ENCODE assay signal across 8 cellular contexts in the genomic region with DNA sequence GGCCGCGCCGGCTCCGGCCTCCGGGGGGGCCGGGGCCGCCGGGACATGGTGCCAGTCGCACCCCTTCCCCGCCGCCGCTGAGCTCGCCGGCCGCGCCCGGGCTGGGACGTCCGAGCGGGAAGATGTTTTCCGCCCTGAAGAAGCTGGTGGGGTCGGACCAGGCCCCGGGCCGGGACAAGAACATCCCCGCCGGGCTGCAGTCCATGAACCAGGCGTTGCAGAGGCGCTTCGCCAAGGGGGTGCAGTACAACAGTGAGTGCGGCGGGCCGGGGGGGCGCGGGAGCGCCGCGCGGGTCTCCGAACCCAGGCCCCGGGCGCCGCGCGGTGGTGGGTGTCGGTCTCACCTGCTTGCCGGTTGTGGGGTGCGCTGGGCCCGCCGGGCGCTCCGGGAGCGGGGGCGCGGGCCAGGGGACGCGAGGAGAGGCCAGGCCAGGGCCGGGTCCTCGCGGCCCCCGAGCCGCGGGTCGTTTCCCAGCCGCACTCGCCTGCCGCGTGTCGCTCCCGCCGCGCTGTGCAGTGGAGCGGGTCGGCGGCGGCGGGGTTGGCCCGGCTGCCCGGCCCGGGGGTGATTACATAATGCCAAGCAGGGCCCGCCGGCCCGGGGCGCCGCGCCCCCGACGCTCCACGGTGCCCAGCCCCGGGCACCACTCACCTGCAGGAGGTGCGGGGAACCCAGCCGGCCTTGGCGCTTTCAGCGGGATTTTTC. TPM values are rescaled to one million over a fixed set of nuclear protein-coding genes. Genes with fewer than 3 reads are reported as not detected.
DNase-seq lines count a peak whose midpoint lies in the region; ATAC-seq and TF ChIP-seq lines count a peak whose summit lies in the region.

No MANE protein-coding gene starts in this region.

- H3K36me3 Mint-ChIP-seq in chondrocyte (ENCODE audit: low read depth): peaks cover 11% of the 10 kb centered on the region
- H3K36me3 Mint-ChIP-seq in stimulated activated memory B cell treated with anti-CD40 and anti-IgM and Interleukin-4, amounts not matched to agents 10 μg/mL and 1 μg/mL and 100 μg/mL, for 72 hours: peaks cover 28% of the 10 kb centered on the region

- H3K27me3 Mint-ChIP-seq in chondrocyte (ENCODE audit: low read depth): peaks cover 5% of the 10 kb centered on the region
- no peaks in the 10 kb centered on the region for H3K27me3 Mint-ChIP-seq in stimulated activated memory B cell treated with anti-CD40 and anti-IgM and Interleukin-4, amounts not matched to agents 10 μg/mL and 1 μg/mL and 100 μg/mL, for 72 hours

- ATAC-seq in HG03066 (IDR thresholded peaks at IDR 0.05; ENCODE audit: low read depth, unreplicated experiment): peak; percentile 27
- peak; percentile 61 for ATAC-seq in stimulated activated memory B cell treated with anti-CD40 and anti-IgM and Interleukin-4, amounts not matched to agents 10 μg/mL and 1 μg/mL and 100 μg/mL, for 72 hours

- H3K4me3 ChIP-seq in lower leg skin (ENCODE audit: low read depth, poor library complexity, severe bottlenecking): peak overlapping the region; percentile 97

- H3K4me1 Mint-ChIP-seq in chondrocyte (ENCODE audit: low read depth): peaks cover 29% of the 10 kb centered on the region
- H3K4me1 Mint-ChIP-seq in stimulated activated memory B cell treated with anti-CD40 and anti-IgM and Interleukin-4, amounts not matched to agents 10 μg/mL and 1 μg/mL and 100 μg/mL, for 72 hours: peaks cover 52% of the 10 kb centered on the region

- TF ChIP-seq CTCF in chondrocyte (IDR thresholded peaks at IDR 0.05) (peak; percentile 16), lower leg skin (IDR thresholded peaks at IDR 0.05) (no peak)

- TF ChIP-seq POLR2A in lower leg skin (IDR thresholded peaks at IDR 0.05): no peak

- WGBS in lower leg skin, 2 donors: 0 to 1% methylated on average over 20 to 54 of the region's 93 CpGs

- DNase-seq in NCI-H748 (lab: John Stamatoyannopoulos, UW; ENCODE audit: unreplicated experiment) (peak; percentile 35), NCI-H748 treated with DMSO at 0.1 percent for 48 hours (lab: John Stamatoyannopoulos, UW) (no peak), T-helper 22 cell (ENCODE audit: low read depth) (peak; percentile 25), chondrocyte (ENCODE audit: low spot score) (no peak), lower leg skin (ENCODE audit: low spot score in 2 of 2) (no peak), SIG-M5 treated with dmso at 0.1 percent for 504 hours (lab: John Stamatoyannopoulos, UW; ENCODE audit: unreplicated experiment) (no peak)

- no peaks in the 10 kb centered on the region for H3K9me3 Mint-ChIP-seq in chondrocyte (ENCODE audit: low read depth)
- H3K9me3 Mint-ChIP-seq in stimulated activated memory B cell treated with anti-CD40 and anti-IgM and Interleukin-4, amounts not matched to agents 10 μg/mL and 1 μg/mL and 100 μg/mL, for 72 hours: no peaks in the 10 kb centered on the region

- H3K27ac Mint-ChIP-seq in chondrocyte (ENCODE audit: unreplicated experiment): peak overlapping the region; percentile 79
- H3K27ac Mint-ChIP-seq in stimulated activated memory B cell treated with anti-CD40 and anti-IgM and Interleukin-4, amounts not matched to agents 10 μg/mL and 1 μg/mL and 100 μg/mL, for 72 hours: peak overlapping the region; percentile 92

- H3K4me3 Mint-ChIP-seq in chondrocyte (ENCODE audit: unreplicated experiment): peak overlapping the region; percentile 80
- H3K4me3 Mint-ChIP-seq in stimulated activated memory B cell treated with anti-CD40 and anti-IgM and Interleukin-4, amounts not matched to agents 10 μg/mL and 1 μg/mL and 100 μg/mL, for 72 hours: peak overlapping the region; percentile 81

- intact Hi-C loops in lower leg skin (cut with DNase I; ENCODE audit: low total_unique reads): no loop called here

RNA-seq across cellular contexts. Expression of a gene that starts 0.5 kb away (rescaled TPM):
- total RNA-seq in chondrocyte (61.5 to 71.8 TPM (median 62.2 TPM) in 3 replicates), lower leg skin (10 to 100 TPM; 47.8 to 75.1 (median 55.5) TPM)

RNA-seq across cellular contexts. Expression of a gene that starts 12.1 kb away (rescaled TPM):
- total RNA-seq in chondrocyte: 0.62 to 1.5 TPM (median 1.4 TPM) in 3 replicates
- total RNA-seq in lower leg skin: 1 to 10 TPM in 3 of 4 donors, under 1 TPM in 1; 0.37 to 9.1 (median 2.0) TPM

RNA-seq across cellular contexts. Expression of a gene that starts 17.1 kb away (rescaled TPM):
- 31.2 to 40.0 TPM (median 32.5 TPM) in 3 replicates for total RNA-seq in chondrocyte
- total RNA-seq in lower leg skin: 100 to 1,000 TPM in 2 of 4 donors, 10 to 100 TPM in 2; 67.7 to 120 (median 91.3) TPM

RNA-seq across cellular contexts. Expression of a gene that starts 34.0 kb away (rescaled TPM):
- total RNA-seq in chondrocyte (6.3 to 7.5 TPM (median 7.4 TPM) in 3 replicates), lower leg skin (1 to 10 TPM; 1.4 to 2.9 (median 1.6) TPM)

RNA-seq across cellular contexts. Expression of a gene that starts 41.0 kb away (rescaled TPM):
- total RNA-seq in chondrocyte (165 to 193 TPM (median 192 TPM) in 3 replicates), lower leg skin (10 to 100 TPM; 22.0 to 60.4 (median 48.7) TPM)

Comparison
In these comparisons a context has a peak if more than half of its experiments do, and no peak if none do; other contexts are left out.
1. DNase-seq: peak in NCI-H748 (single experiment) and T-helper 22 cell (single experiment); none in NCI-H748 treated with DMSO at 0.1 percent for 48 hours (single experiment), chondrocyte (single experiment), lower leg skin (0 of 2) and SIG-M5 treated with dmso at 0.1 percent for 504 hours (single experiment).